8 cellular contexts compared by ENCODE assay signal in genomic region chr5:116947691-116948528, GRCh38.
DNase-seq lines count a peak whose midpoint lies in the region; ATAC-seq and TF ChIP-seq lines count a peak whose summit lies in the region.

No MANE protein-coding gene starts in this region.

- H3K27ac ChIP-seq in 22Rv1: no peak overlapping the region
- H3K27ac ChIP-seq in breast epithelium: no peak overlapping the region

- no peak for TF ChIP-seq POLR2A in GM18505 (IDR thresholded peaks at IDR 0.05; ENCODE audit: borderline replicate concordance, extremely low read depth, insufficient read depth, insufficient read length)
- TF ChIP-seq POLR2A in breast epithelium (IDR thresholded peaks at IDR 0.05): no peak

- no peak overlapping the region for H3K4me3 ChIP-seq in breast epithelium

- peak; percentile 98 for TF ChIP-seq CTCF in 22Rv1 (IDR thresholded peaks at IDR 0.05)
- peak in 2 of 3 donors; percentile 49 to 65 for TF ChIP-seq CTCF in breast epithelium (IDR thresholded peaks at IDR 0.05)

- no peaks in the 10 kb centered on the region for H3K27me3 ChIP-seq in breast epithelium

- DNase-seq in NCI-H1105 (lab: John Stamatoyannopoulos, UW) (peak; percentile 28), UCSD-AML1 (lab: John Stamatoyannopoulos, UW; ENCODE audit: unreplicated experiment) (peak; percentile 73), breast epithelium (ENCODE audit: low spot score in 2 of 2) (peak; percentile 23 to 68), left lobe of liver (ENCODE audit: low spot score) (peak; percentile 68)
- DNase-seq in stimulated activated CD8-positive, alpha-beta memory T cell treated with anti-CD3 and anti-CD28 coated beads, Interleukin-15, amount 100 ng/mL, for 24 hours (ENCODE audit: low read depth): peak; percentile 26

- ATAC-seq in GM18505 (IDR thresholded peaks at IDR 0.05; ENCODE audit: unreplicated experiment) (peak; percentile 99), HG02852 (IDR thresholded peaks at IDR 0.05; ENCODE audit: unreplicated experiment) (peak; percentile 100), left lobe of liver (peak; percentile 99)

- H3K4me1 ChIP-seq in breast epithelium: no peaks in the 10 kb centered on the region

- intact Hi-C loops in breast epithelium (cut with DNase I; ENCODE audit: low total_unique reads): no loop called here

- H3K36me3 ChIP-seq in breast epithelium: no peaks in the 10 kb centered on the region

- no peaks in the 10 kb centered on the region for H3K9me3 ChIP-seq in breast epithelium
